ENCODE assay signal across 17 cellular contexts in genomic region chr3:73480187-73480672, GRCh38.
A peak's percentile ranks its signal among the peaks of the same experiment; 100 is the strongest.
DNase-seq lines count a peak whose midpoint lies in the region; ATAC-seq, FAIRE-seq and TF ChIP-seq lines count a peak whose summit lies in the region.
"Had no signal": no experiment of that assay in that cellular context is flagged by ENCODE, and none has a peak within 500 bp of the region (broad histone marks: within the 10 kb centered on the region; RNA-seq: fewer than 3 reads in every experiment).

No MANE protein-coding gene starts in this region.

- H3K27ac Mint-ChIP-seq in nephron progenitor cell: peak overlapping the region; percentile 60
- H3K27ac Mint-ChIP-seq: CD8-positive, alpha-beta memory T cell; natural killer cell; progenitor cell of endocrine pancreas had no signal

- ATAC-seq in left cardiac atrium (peak; percentile 60 to 65), GM18858 (IDR thresholded peaks at IDR 0.05; ENCODE audit: unreplicated experiment) (no peak), HG02840 (IDR thresholded peaks at IDR 0.05; ENCODE audit: low FRiP score, unreplicated experiment) (no peak)
- ATAC-seq: gastrocnemius medialis, natural killer cell had no signal

- intact Hi-C loops in left cardiac atrium (cut with DNase I): no loop called here

- H3K4me3 Mint-ChIP-seq in nephron progenitor cell: no peak overlapping the region
- H3K4me3 Mint-ChIP-seq: CD8-positive, alpha-beta memory T cell; natural killer cell had no signal

- H3K36me3 Mint-ChIP-seq in nephron progenitor cell (ENCODE audit: low read depth): peaks cover 29% of the 10 kb centered on the region
- H3K36me3 Mint-ChIP-seq: CD8-positive, alpha-beta memory T cell; natural killer cell had no signal

- no peak for FAIRE-seq in GM12892 (lab: Jason Lieb, UNC)

- peak; percentile 70 for DNase-seq in AG10803 (ENCODE audit: low read depth)
- peak; percentile 77 for DNase-seq in amniotic epithelial cell (ENCODE audit: low read depth)
- DNase-seq in left cardiac atrium: no peak
- peak; percentile 11 for DNase-seq in nephron progenitor cell
- DNase-seq in GM12892 (ENCODE audit: insufficient read length): no peak
- no peak for DNase-seq in NCI-H526 (lab: John Stamatoyannopoulos, UW)
- DNase-seq: activated naive CD4-positive, alpha-beta T cell treated with Interleukin-2 at 50 U/mL for 16 hours; CD8-positive, alpha-beta memory T cell; DND-41; gastrocnemius medialis; MM.1S; natural killer cell; NCI-H187 treated with DMSO at 0.1 percent for 48 hours had no signal

- no peak overlapping the region for H3K4me3 ChIP-seq in AG10803 (ENCODE audit: low read length)
- H3K4me3 ChIP-seq: gastrocnemius medialis, tibial nerve had no signal

- TF ChIP-seq CTCF in AG10803 (conservative IDR thresholded peaks at IDR 0.05; ENCODE audit: low read length): no peak
- no peak for TF ChIP-seq CTCF in nephron progenitor cell (IDR thresholded peaks at IDR 0.05)

- H3K9me3 Mint-ChIP-seq in nephron progenitor cell: peaks cover 26% of the 10 kb centered on the region
- H3K9me3 Mint-ChIP-seq: natural killer cell had no signal

- H3K4me1 Mint-ChIP-seq in nephron progenitor cell: peaks cover 56% of the 10 kb centered on the region
- H3K4me1 Mint-ChIP-seq: CD8-positive, alpha-beta memory T cell had no signal

- H3K27me3 Mint-ChIP-seq in nephron progenitor cell (ENCODE audit: low read depth, poor library complexity): no peaks in the 10 kb centered on the region

- TF ChIP-seq POLR2A in GM12892 (IDR thresholded peaks at IDR 0.05; ENCODE audit: low read depth, low read length): no peak

Comparison
In these comparisons a context has a peak if more than half of its experiments do, and no peak if none do; other contexts are left out.
1. DNase-seq: peak in AG10803 (single experiment), amniotic epithelial cell (single experiment) and nephron progenitor cell (single experiment); none in left cardiac atrium (single experiment), GM12892 (single experiment) and NCI-H526 (0 of 2).
2. ATAC-seq: peak in left cardiac atrium (2 of 2); none in GM18858 (single experiment) and HG02840 (single experiment).